Comparison of ENCODE assay signal across 1 cellular context in genomic region chrX:37553476-37553875, GRCh38.
TF ChIP-seq lines count a peak whose summit lies in the region.

No MANE protein-coding gene starts in this region.

TF ChIP-seq in H1, 55 proteins besides CTCF, POLR2A, EP300 and RAD21 (continued from another document):
- TF ChIP-seq RFX5 (IDR thresholded peaks at IDR 0.05; ENCODE audit: borderline replicate concordance, low read depth, low read length): no peak
- no peak for TF ChIP-seq CREB1 (IDR thresholded peaks at IDR 0.05)
- TF ChIP-seq MAX (IDR thresholded peaks at IDR 0.05): no peak
